8 cellular contexts compared by ENCODE assay signal in the genomic region with DNA sequence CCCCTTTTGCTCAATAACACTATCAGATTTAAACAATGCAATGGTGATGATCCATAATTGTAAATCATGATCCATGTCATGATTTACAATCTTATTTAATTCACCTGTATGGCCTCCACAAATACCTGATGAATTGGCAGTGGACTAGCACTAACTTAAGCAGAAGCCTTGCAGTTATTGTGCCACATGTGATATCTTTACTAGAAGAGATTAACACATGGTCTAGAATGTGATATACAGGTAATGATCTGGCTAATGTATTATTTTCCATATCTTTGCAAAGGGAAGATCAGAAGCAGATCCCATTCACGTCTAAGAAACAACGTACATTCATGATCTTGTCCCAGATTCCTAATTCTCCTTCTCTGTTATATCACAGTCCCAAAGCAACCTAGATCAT.
"Had no signal": no experiment of that assay in that cellular context is flagged by ENCODE, and none has a peak within 500 bp of the region (broad histone marks: within the 10 kb centered on the region; RNA-seq: fewer than 3 reads in every experiment).

No MANE protein-coding gene starts in this region.

- DNase-seq: GDM1, GF-D8 had no signal

- H3K4me3 ChIP-seq: GM12878 had no signal

- FAIRE-seq: G401.6, GM12878, GM12891, GM12892, GM18507, GM19239 had no signal

- ATAC-seq: GM12878 had no signal
